In genomic region chr14:45150386-45150890, GRCh38 we compare ENCODE assay signal across 23 cellular contexts. TPM values are rescaled to one million over a fixed set of nuclear protein-coding genes. Genes with fewer than 3 reads are reported as not detected.
A peak's percentile ranks its signal among the peaks of the same experiment; 100 is the strongest.
DNase-seq lines count a peak whose midpoint lies in the region; ATAC-seq and TF ChIP-seq lines count a peak whose summit lies in the region.
"Had no signal": no experiment of that assay in that cellular context is flagged by ENCODE, and none has a peak within 500 bp of the region (broad histone marks: within the 10 kb centered on the region; RNA-seq: fewer than 3 reads in every experiment).

No MANE protein-coding gene starts in this region.

- DNase-seq in GM23338 (ENCODE audit: low spot score) (peak; percentile 33), HAP-1 (ENCODE audit: low spot score in 2 of 2) (peak; percentile 69 to 99), SK-MEL-5 (ENCODE audit: low read depth, low spot score) (peak; percentile 75), neural crest cell (ENCODE audit: low read depth, low spot score) (no peak), mucosa of gallbladder (ENCODE audit: low spot score) (no peak)
- DNase-seq: 8988T; ACHN; AML-193; BE2C; CD4-positive, alpha-beta T cell; CD8-positive, alpha-beta memory T cell; DMS 273 treated with DMSO at 0.1 percent for 48 hours; DMS79; EL; GDM1; GM23248 had no signal

- no peaks in the 10 kb centered on the region for H3F3A ChIP-seq in GM23338 (replicated peaks; ENCODE audit: low read depth)

- H3K9me2 ChIP-seq in GM23338 (ENCODE audit: insufficient read depth), result no peaks in the 10 kb centered on the region

- H3K36me3 ChIP-seq in GM23338 (ENCODE audit: insufficient read depth) (no peaks in the 10 kb centered on the region), HAP-1 (replicated peaks) (peaks cover 6% of the 10 kb centered on the region)

- H3K4me1 Mint-ChIP-seq in GM23338 (peaks cover 10% of the 10 kb centered on the region), neural crest cell (peaks cover 7% of the 10 kb centered on the region)
- no peaks in the 10 kb centered on the region for H3K4me1 Mint-ChIP-seq in activated T-helper 17 cell treated with anti-CD3 and anti-CD28 coated beads, Interleukin-2, amount 50 U/mL, for 72 hours
- H3K4me1 Mint-ChIP-seq: CD14-positive monocyte; CD8-positive, alpha-beta memory T cell had no signal

- H3K4me2 ChIP-seq in GM23338, result no peak overlapping the region
- H3K4me2 ChIP-seq: A549; BLaER1 treated with 17β-estradiol and CSF1 and Interleukin-3, amounts not matched to agents 10 nM and 100 nM had no signal

- no peak for TF ChIP-seq CTCF in GM23338 (conservative IDR thresholded peaks at IDR 0.05; ENCODE audit: low read depth in 2 of 2)
- TF ChIP-seq CTCF in neural crest cell (conservative IDR thresholded peaks at IDR 0.05), result no peak

- 0 out of 2 replicates have a peak, but pooled peaks cover 13% of the 10 kb centered on the region for H3K79me2 ChIP-seq in GM23338 (replicated peaks; ENCODE audit: insufficient read depth)

- H3K27me3 ChIP-seq in GM23338 (ENCODE audit: insufficient read depth), result no peaks in the 10 kb centered on the region
- no peaks in the 10 kb centered on the region for H3K27me3 ChIP-seq in HAP-1 (ENCODE audit: low read depth)
- H3K27me3 ChIP-seq: BE2C; BLaER1 treated with 17β-estradiol and CSF1 and Interleukin-3, amounts not matched to agents 10 nM and 100 nM had no signal

- H3K4me1 ChIP-seq in GM23338 (ENCODE audit: insufficient read depth) (peaks cover 9% of the 10 kb centered on the region; the same call in 1 of the 2 replicates), HAP-1 (peaks cover 35% of the 10 kb centered on the region)
- H3K4me1 ChIP-seq: A549; BE2C; BLaER1 treated with 17β-estradiol and CSF1 and Interleukin-3, amounts not matched to agents 10 nM and 100 nM had no signal

- no peaks in the 10 kb centered on the region for H4K20me1 ChIP-seq in GM23338 (replicated peaks; ENCODE audit: insufficient read depth)

- ATAC-seq in GM23338 (no peak; the same call in 2 of the 3 replicates), HG03139 (IDR thresholded peaks at IDR 0.05; ENCODE audit: unreplicated experiment) (no peak)
- no peak for ATAC-seq in activated T-helper 17 cell treated with anti-CD3 and anti-CD28 coated beads, Interleukin-2, amount 50 U/mL, for 72 hours (replicated peaks)
- ATAC-seq: A549, GM12878, HCT116 had no signal

- H3K9me3 Mint-ChIP-seq in GM23338 (no peaks in the 10 kb centered on the region), neural crest cell (no peaks in the 10 kb centered on the region)
- H3K9me3 Mint-ChIP-seq in activated T-helper 17 cell treated with anti-CD3 and anti-CD28 coated beads, Interleukin-2, amount 50 U/mL, for 72 hours, result no peaks in the 10 kb centered on the region
- H3K9me3 Mint-ChIP-seq: CD4-positive, alpha-beta T cell; CD8-positive, alpha-beta memory T cell had no signal

- peak overlapping the region; percentile 68 for H3K27ac Mint-ChIP-seq in GM23338
- H3K27ac Mint-ChIP-seq in neural crest cell (ENCODE audit: unreplicated experiment), result peak overlapping the region; percentile 35
- H3K27ac Mint-ChIP-seq in activated T-helper 17 cell treated with anti-CD3 and anti-CD28 coated beads, Interleukin-2, amount 50 U/mL, for 72 hours, result no peak overlapping the region
- H3K27ac Mint-ChIP-seq: CD14-positive monocyte; CD4-positive, alpha-beta T cell; CD8-positive, alpha-beta memory T cell had no signal

- H3K27ac ChIP-seq in GM23338 (ENCODE audit: low read depth), result no peak overlapping the region
- H3K27ac ChIP-seq: A549; BLaER1 treated with 17β-estradiol and CSF1 and Interleukin-3, amounts not matched to agents 10 nM and 100 nM; GM23248 had no signal

- H3K36me3 Mint-ChIP-seq in GM23338 (ENCODE audit: low read depth) (peaks cover 10% of the 10 kb centered on the region; the same call in 2 of the 3 replicates), neural crest cell (ENCODE audit: low read depth) (peaks cover 5% of the 10 kb centered on the region)
- peaks cover 31% of the 10 kb centered on the region for H3K36me3 Mint-ChIP-seq in activated T-helper 17 cell treated with anti-CD3 and anti-CD28 coated beads, Interleukin-2, amount 50 U/mL, for 72 hours (ENCODE audit: low read depth)

- H3K4me3 Mint-ChIP-seq in GM23338 (no peak overlapping the region), neural crest cell (no peak overlapping the region)
- no peak overlapping the region for H3K4me3 Mint-ChIP-seq in activated T-helper 17 cell treated with anti-CD3 and anti-CD28 coated beads, Interleukin-2, amount 50 U/mL, for 72 hours
- H3K4me3 Mint-ChIP-seq: CD14-positive monocyte; CD4-positive, alpha-beta T cell; CD8-positive, alpha-beta memory T cell had no signal

- H3K27me3 Mint-ChIP-seq in GM23338 (ENCODE audit: insufficient read depth, low read depth, poor library complexity) (no peaks in the 10 kb centered on the region), neural crest cell (ENCODE audit: low read depth) (no peaks in the 10 kb centered on the region)
- no peaks in the 10 kb centered on the region for H3K27me3 Mint-ChIP-seq in activated T-helper 17 cell treated with anti-CD3 and anti-CD28 coated beads, Interleukin-2, amount 50 U/mL, for 72 hours
- H3K27me3 Mint-ChIP-seq: CD4-positive, alpha-beta T cell; CD8-positive, alpha-beta memory T cell had no signal

- in situ Hi-C loops in HAP-1 (cut with MboI; ENCODE audit: low sequenced_read_pairs) (no loop called here), SK-MEL-5 (cut with HindIII; ENCODE audit: low pct_unique_long_range_greater_than_20kb, low sequenced_read_pairs) (no loop called here)

- no peak overlapping the region for H2AFZ ChIP-seq in GM23338
- H2AFZ ChIP-seq: GM23248 had no signal

- H3K9me3 ChIP-seq in HAP-1, result no peaks in the 10 kb centered on the region
- H3K9me3 ChIP-seq: A549, BE2C had no signal

- no peak overlapping the region for H3K4me3 ChIP-seq in GM23338
- no peak overlapping the region for H3K4me3 ChIP-seq in HAP-1
- H3K4me3 ChIP-seq: A549; BLaER1 treated with 17β-estradiol and CSF1 and Interleukin-3, amounts not matched to agents 10 nM and 100 nM; GM12878; GM23248 had no signal

TF ChIP-seq in GM23338, 12 proteins besides CTCF, POLR2A, EP300 and RAD21 (continues in another document):
- TF ChIP-seq ZNF331 (CRISPR knock-in tag; IDR thresholded peaks at IDR 0.05; ENCODE audit: low read depth) (no peak), CREB1 (CRISPR knock-in tag; IDR thresholded peaks at IDR 0.05; ENCODE audit: low read depth) (no peak)

RNA-seq across cellular contexts. Expression of gene FANCM, which starts 14.7 kb away (rescaled TPM):
- total RNA-seq in GM23338 (2014; rRNA removed; shearing (Covaris generic)), result 21.1 and 24.5 TPM in 2 replicates
- polyA plus RNA-seq in GM23338 (2016; fragmentation: Nextera tagmentation; extraction: Ambion mirVana), result 18.1 and 19.6 TPM in 2 replicates
- 5.6 and 7.5 TPM in 2 replicates for total RNA-seq in SK-MEL-5 (2014; rRNA removed; shearing (Covaris generic))
- polyA plus RNA-seq in SK-MEL-5 (2015; cell fraction: cytosol; rRNA removed), result 3.1 and 6.5 TPM in 2 replicates
- 15.6 and 15.7 TPM in 2 replicates for polyA plus RNA-seq in SK-MEL-5 (2015; cell fraction: nucleus; rRNA removed)
- 16.3 and 19.0 TPM in 2 replicates for total RNA-seq in neural crest cell
- total RNA-seq in activated T-helper 17 cell treated with anti-CD3 and anti-CD28 coated beads, Interleukin-2, amount 50 U/mL, for 72 hours, result 10 to 100 TPM; 14.8 to 16.9 TPM
- total RNA-seq in mucosa of gallbladder, result 4.5 TPM

RNA-seq across cellular contexts. Expression of gene FKBP3, which starts 16.2 kb away (rescaled TPM):
- total RNA-seq in GM23338 (2014; rRNA removed; shearing (Covaris generic)), result 114 and 120 TPM in 2 replicates
- 699 and 741 TPM in 2 replicates for polyA plus RNA-seq in GM23338 (2016; fragmentation: Nextera tagmentation; extraction: Ambion mirVana)
- 54.9 and 59.1 TPM in 2 replicates for total RNA-seq in SK-MEL-5 (2014; rRNA removed; shearing (Covaris generic))
- 26.9 and 38.0 TPM in 2 replicates for polyA plus RNA-seq in SK-MEL-5 (2015; cell fraction: cytosol; rRNA removed)
- 254 and 300 TPM in 2 replicates for polyA plus RNA-seq in SK-MEL-5 (2015; cell fraction: nucleus; rRNA removed)
- total RNA-seq in neural crest cell (144 and 149 TPM in 2 replicates), mucosa of gallbladder (39.0 TPM)
- 10 to 100 TPM; 52.5 to 80.5 TPM for total RNA-seq in activated T-helper 17 cell treated with anti-CD3 and anti-CD28 coated beads, Interleukin-2, amount 50 U/mL, for 72 hours

Comparison
In these comparisons a context has a peak if more than half of its experiments do, and no peak if none do; other contexts are left out.
1. DNase-seq: peak in GM23338 (single experiment), HAP-1 (2 of 2) and SK-MEL-5 (single experiment); none in neural crest cell (single experiment) and mucosa of gallbladder (single experiment).